Comparison of ENCODE assay signal across 8 cellular contexts in genomic region chr6:52724406-52725121, GRCh38. TPM values are rescaled to one million over a fixed set of nuclear protein-coding genes. Genes with fewer than 3 reads are reported as not detected.
DNase-seq lines count a peak whose midpoint lies in the region; ATAC-seq, FAIRE-seq and TF ChIP-seq lines count a peak whose summit lies in the region.

No MANE protein-coding gene starts in this region.

- no peak overlapping the region for H3K4ac ChIP-seq in H1 (replicated peaks; ENCODE audit: insufficient read length, low read depth, low read length)

- H3K9ac ChIP-seq in H1 (replicated peaks in 1 of 4; ENCODE audit: extremely low read depth in 1 of 4, low read depth in 3 of 4, low read length in 3 of 4) = no peak overlapping the region
- no peak overlapping the region for H3K9ac ChIP-seq in mucosa of rectum (ENCODE audit: low read depth in 1 of 2, low read length in 2 of 2)

- POLR2A ChIA-PET in H1 (lab: Charles Lee; ENCODE audit: partially characterized antibody) = no interaction called here

- H3K4me3 ChIP-seq in H1 (ENCODE audit: extremely low read depth in 1 of 4, insufficient read depth in 2 of 4, low read depth in 3 of 4, low read length in 4 of 4) (no peak overlapping the region), mucosa of rectum (ENCODE audit: low read length in 2 of 2) (peak overlapping the region; percentile 19 to 38)

- no peak overlapping the region for H4K91ac ChIP-seq in H1 (replicated peaks; ENCODE audit: insufficient read length, low read length)

- H3K14ac ChIP-seq in H1 (ENCODE audit: insufficient read length) = no peak overlapping the region

- H2AFZ ChIP-seq in H1 (ENCODE audit: low read length) = peak overlapping the region; percentile 97

- H3K23ac ChIP-seq in H1 (ENCODE audit: insufficient read length) = no peak overlapping the region

- ATAC-seq in GM19351 (IDR thresholded peaks at IDR 0.05; ENCODE audit: unreplicated experiment) (peak; percentile 100), HG03378 (IDR thresholded peaks at IDR 0.05; ENCODE audit: unreplicated experiment) (peak; percentile 98)

- no peak overlapping the region for H3K56ac ChIP-seq in H1 (replicated peaks; ENCODE audit: insufficient read length, low read depth, low read length)

- H3K23me2 ChIP-seq in H1 (ENCODE audit: low read depth, low read length) = no peaks in the 10 kb centered on the region

- no peak overlapping the region for H2BK120ac ChIP-seq in H1 (replicated peaks; ENCODE audit: low read depth, low read length)

- H3K9me3 ChIP-seq in H1 (ENCODE audit: insufficient read depth in 2 of 2, low read depth in 1 of 2, low read length in 1 of 2) (no peaks in the 10 kb centered on the region), mucosa of rectum (ENCODE audit: control insufficient read depth in 2 of 2, low read length in 2 of 2) (no peaks in the 10 kb centered on the region)

- no peak for TF ChIP-seq EP300 in H1 (IDR thresholded peaks at IDR 0.05; ENCODE audit: borderline replicate concordance in 1 of 2, low read depth in 2 of 2, low read length in 2 of 2)

- no peaks in the 10 kb centered on the region for H4K20me1 ChIP-seq in H1 (replicated peaks in 1 of 2; ENCODE audit: control insufficient read depth in 1 of 2, insufficient read depth in 2 of 2, low read length in 2 of 2)

- H4K5ac ChIP-seq in H1 (ENCODE audit: insufficient read length, low read depth, low read length) = no peak overlapping the region

- no peak overlapping the region for H2BK20ac ChIP-seq in H1 (ENCODE audit: low read length)

- FAIRE-seq in H1 (lab: Jason Lieb, UNC) = peak; percentile 88

- no peaks in the 10 kb centered on the region for H3K27me3 ChIP-seq in H1 (replicated peaks in 1 of 4; ENCODE audit: control insufficient read depth in 3 of 4, extremely low read depth in 1 of 4, insufficient read depth in 3 of 4, low read length in 3 of 4)
- H3K27me3 ChIP-seq in mucosa of rectum (ENCODE audit: control insufficient read depth in 2 of 2, insufficient read depth in 2 of 2, low read length in 2 of 2) = no peaks in the 10 kb centered on the region

- CTCF ChIA-PET in H1 (lab: Charles Lee; ENCODE audit: partially characterized antibody) = interaction anchor here (0.6 to 3.2 kb wide), 29 partner anchors 8 to 465 kb away, joined by 3 to 20 read pairs (median 4); partner anchors contain the start of gene GSTA1

- no peak overlapping the region for H2AK5ac ChIP-seq in H1 (ENCODE audit: low read depth, low read length)

- H3K79me1 ChIP-seq in H1 (ENCODE audit: low read depth, low read length) = no peaks in the 10 kb centered on the region

- no peaks in the 10 kb centered on the region for H3K4me1 ChIP-seq in H1 (replicated peaks in 1 of 4; ENCODE audit: control insufficient read depth in 3 of 4, insufficient read depth in 4 of 4, low read length in 3 of 4)
- peaks cover 12 to 17% of the 10 kb centered on the region in 2 donors for H3K4me1 ChIP-seq in mucosa of rectum (ENCODE audit: control insufficient read depth in 2 of 2, insufficient read depth in 2 of 2, low read length in 2 of 2)

- H4K8ac ChIP-seq in H1 (ENCODE audit: extremely low read depth, insufficient read depth, low read length) = no peak overlapping the region

- no peaks in the 10 kb centered on the region for H3K79me2 ChIP-seq in H1 (ENCODE audit: control insufficient read depth in 1 of 2, insufficient read depth in 2 of 2, low read length in 2 of 2)

- no peak overlapping the region for H2BK5ac ChIP-seq in H1 (ENCODE audit: low read depth, low read length)

- H2BK15ac ChIP-seq in H1 (ENCODE audit: low read length) = no peak overlapping the region

- DNase-seq in CMK (ENCODE audit: low read depth) = peak; percentile 18
- peak; percentile 54 for DNase-seq in NCI-H748 treated with DMSO at 0.1 percent for 48 hours (lab: John Stamatoyannopoulos, UW)
- peak; percentile 28 to 37 for DNase-seq in activated CD4-positive, alpha-beta T cell treated with anti-CD3 and anti-CD28 coated beads, Interleukin-2, amount 50 U/mL, for 4 hours
- peak; percentile 10 to 75 for DNase-seq in H1 (ENCODE audit: low read depth in 1 of 2, low spot score in 2 of 2)
- peak in 5 of 6 experiments; percentile 1 to 29 (median 9) for DNase-seq in stimulated activated naive CD4-positive, alpha-beta T cell (lab: John Stamatoyannopoulos, UW)

- H3K27ac ChIP-seq in H1 (ENCODE audit: low read depth, low read length) (no peak overlapping the region), mucosa of rectum (ENCODE audit: low read depth in 2 of 2, low read length in 2 of 2) (peak overlapping the region; percentile 75 to 78)

- H2BK12ac ChIP-seq in H1 (ENCODE audit: low read depth, low read length) = no peak overlapping the region

- no peak for TF ChIP-seq POLR2A in H1 (IDR thresholded peaks at IDR 0.05; ENCODE audit: control extremely low read depth in 1 of 2, low read depth in 2 of 2, low read length in 2 of 2)

- H3K36me3 ChIP-seq in H1 (ENCODE audit: control insufficient read depth in 2 of 4, insufficient read depth in 4 of 4, low read length in 3 of 4) = no peaks in the 10 kb centered on the region
- no peaks in the 10 kb centered on the region for H3K36me3 ChIP-seq in mucosa of rectum (ENCODE audit: control insufficient read depth in 2 of 2, insufficient read depth in 2 of 2, low read length in 2 of 2)

- peak; percentile 90 to 96 (median 92) for TF ChIP-seq CTCF in H1 (IDR thresholded peaks at IDR 0.05; ENCODE audit: control extremely low read depth in 1 of 3, insufficient read depth in 1 of 3, low read depth in 1 of 3, low read length in 3 of 3)

- peak; percentile 71 to 82 for TF ChIP-seq RAD21 in H1 (IDR thresholded peaks at IDR 0.05 in 1 of 2, conservative IDR thresholded peaks at IDR 0.05 in 1 of 2; ENCODE audit: low read depth in 2 of 2, low read length in 2 of 2)

- H3K18ac ChIP-seq in H1 (ENCODE audit: extremely low read depth, low read length) = no peak overlapping the region

- no peak overlapping the region for H3K4me2 ChIP-seq in H1 (ENCODE audit: insufficient read depth in 1 of 2, low read depth in 2 of 2, low read length in 2 of 2)

- 82% methylated on average over 13 of the region's 13 CpGs; no CpG with 5 or more reads in 1 of the 2 experiments for WGBS in H1 (ENCODE audit: extremely low coverage in 1 of 2, insufficient coverage in 1 of 2, insufficient read length in 1 of 2, insufficient replicate concordance in 2 of 2, low coverage in 1 of 2, low lambda C conversion rate in 2 of 2, missing lambda C conversion rate in 1 of 2), 2 experiments

TF ChIP-seq in H1, 55 proteins besides CTCF, POLR2A, EP300 and RAD21:
- TF ChIP-seq CREB1 (IDR thresholded peaks at IDR 0.05) (0 out of 2 replicates have a peak, but pooled peaks have one; percentile 13), CEBPB (IDR thresholded peaks at IDR 0.05; ENCODE audit: low read depth, low read length) (peak; percentile 98), BACH1 (IDR thresholded peaks at IDR 0.05; ENCODE audit: low read length) (0 out of 2 replicates have a peak, but pooled peaks have one; percentile 22)
- TF ChIP-seq, protein P1, sequence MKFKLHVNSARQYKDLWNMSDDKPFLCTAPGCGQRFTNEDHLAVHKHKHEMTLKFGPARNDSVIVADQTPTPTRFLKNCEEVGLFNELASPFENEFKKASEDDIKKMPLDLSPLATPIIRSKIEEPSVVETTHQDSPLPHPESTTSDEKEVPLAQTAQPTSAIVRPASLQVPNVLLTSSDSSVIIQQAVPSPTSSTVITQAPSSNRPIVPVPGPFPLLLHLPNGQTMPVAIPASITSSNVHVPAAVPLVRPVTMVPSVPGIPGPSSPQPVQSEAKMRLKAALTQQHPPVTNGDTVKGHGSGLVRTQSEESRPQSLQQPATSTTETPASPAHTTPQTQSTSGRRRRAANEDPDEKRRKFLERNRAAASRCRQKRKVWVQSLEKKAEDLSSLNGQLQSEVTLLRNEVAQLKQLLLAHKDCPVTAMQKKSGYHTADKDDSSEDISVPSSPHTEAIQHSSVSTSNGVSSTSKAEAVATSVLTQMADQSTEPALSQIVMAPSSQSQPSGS (IDR thresholded peaks at IDR 0.05; ENCODE audit: low read length) = no peak

RNA-seq across cellular contexts. Expression of gene GSTA2, which starts 38.7 kb away (rescaled TPM):
- not detected in 2 replicates for total RNA-seq in H1 (2021; fragmentation: NEBNext Ultra II Directional; extraction: Animal tissue kit (Norgen Biotek cat#: 25700))
- polyA plus RNA-seq in H1 (2011; rRNA removed) = 0.05 TPM in 1 of 2 replicates, not detected in the other
- polyA plus RNA-seq in H1 (2011; cell fraction: cytosol; rRNA removed) = not detected
- polyA plus RNA-seq in H1 (2011; cell fraction: nucleus; rRNA removed) = not detected
- not detected in 4 replicates for polyA plus RNA-seq in H1 (2012, experiment 1 of 2)
- polyA plus RNA-seq in H1 (2012, experiment 2 of 2) = not detected
- polyA plus RNA-seq in H1 (2013, experiment 1 of 2) = 0.06 TPM
- polyA plus RNA-seq in H1 (2013, experiment 2 of 2) = 0.07 TPM
- polyA minus RNA-seq in H1 (2011; rRNA and poly(A)+ RNA removed) = not detected in 2 replicates
- polyA minus RNA-seq in H1 (2011; cell fraction: cytosol; rRNA and poly(A)+ RNA removed) = not detected
- not detected for polyA minus RNA-seq in H1 (2011; cell fraction: nucleus; rRNA and poly(A)+ RNA removed)

RNA-seq across cellular contexts. Expression of gene TMEM14A, which starts 53.7 kb away (rescaled TPM):
- 11.2 and 12.5 TPM in 2 replicates for total RNA-seq in H1 (2021; fragmentation: NEBNext Ultra II Directional; extraction: Animal tissue kit (Norgen Biotek cat#: 25700))
- 8.9 and 11.1 TPM in 2 replicates for polyA plus RNA-seq in H1 (2011; rRNA removed)
- polyA plus RNA-seq in H1 (2011; cell fraction: cytosol; rRNA removed) = 13.4 TPM
- 1.9 TPM for polyA plus RNA-seq in H1 (2011; cell fraction: nucleus; rRNA removed)
- polyA plus RNA-seq in H1 (2012, experiment 1 of 2) = 7.7 to 9.8 TPM (median 9.0 TPM) in 4 replicates
- 11.8 TPM for polyA plus RNA-seq in H1 (2012, experiment 2 of 2)
- 8.2 TPM for polyA plus RNA-seq in H1 (2013, experiment 1 of 2)
- 7.3 TPM for polyA plus RNA-seq in H1 (2013, experiment 2 of 2)
- 1.3 and 1.8 TPM in 2 replicates for polyA minus RNA-seq in H1 (2011; rRNA and poly(A)+ RNA removed)
- 2.0 TPM for polyA minus RNA-seq in H1 (2011; cell fraction: cytosol; rRNA and poly(A)+ RNA removed)
- 3.6 TPM for polyA minus RNA-seq in H1 (2011; cell fraction: nucleus; rRNA and poly(A)+ RNA removed)

Comparison
In these comparisons a context has a peak if more than half of its experiments do, and no peak if none do; other contexts are left out.
1. H3K4me3 ChIP-seq: peak in mucosa of rectum (2 of 2); none in H1 (0 of 4).
2. Peak in every context shown above with its lines, with median percentiles within 50 percentile points of each other: DNase-seq.